In genomic region chr3:136925425-136926190, GRCh38 we compare ENCODE assay signal across 14 cellular contexts. TPM values are rescaled to one million over a fixed set of nuclear protein-coding genes. Genes with fewer than 3 reads are reported as not detected.
A peak's percentile ranks its signal among the peaks of the same experiment; 100 is the strongest.
DNase-seq lines count a peak whose midpoint lies in the region; ATAC-seq, FAIRE-seq and TF ChIP-seq lines count a peak whose summit lies in the region.
"Had no signal": no experiment of that assay in that cellular context is flagged by ENCODE, and none has a peak within 500 bp of the region (broad histone marks: within the 10 kb centered on the region; RNA-seq: fewer than 3 reads in every experiment).

No MANE protein-coding gene starts in this region.

- no peak for TF ChIP-seq CTCF in Loucy (conservative IDR thresholded peaks at IDR 0.05; ENCODE audit: low read length)

- peak overlapping the region; percentile 73 for H3K4me2 ChIP-seq in Loucy (ENCODE audit: low read depth, low read length, poor library complexity, severe bottlenecking)

- H3K4me1 Mint-ChIP-seq in natural killer cell treated with Interleukin-12 subunit alpha and Interleukin-12 subunit beta and Interleukin-15 and Interleukin-18, amount 100 ng/mL, for 72 hours (ENCODE audit: low read depth in 2 of 2) = peaks cover 49 to 54% of the 10 kb centered on the region in 2 donors

- TF ChIP-seq POLR2A in GM12891 (IDR thresholded peaks at IDR 0.05; ENCODE audit: low read depth, low read length) = no peak

- H3K27ac Mint-ChIP-seq in natural killer cell treated with Interleukin-12 subunit alpha and Interleukin-12 subunit beta and Interleukin-15 and Interleukin-18, amount 100 ng/mL, for 72 hours = peak overlapping the region; percentile 34 to 82
- H3K27ac Mint-ChIP-seq: activated naive CD8-positive, alpha-beta T cell treated with anti-CD3 and anti-CD28 coated beads, Interleukin-2, amount 10 ng/mL, durations not matched to agents 7 days and 5 days; T-helper 1 cell treated with Interleukin-12 subunit alpha and Interleukin-12 subunit beta and Interleukin-4 antibody, amounts not matched to agents 30 μg/mL and 1 μg/mL, for 36 hours had no signal

- no peaks in the 10 kb centered on the region for H3K9me3 Mint-ChIP-seq in natural killer cell treated with Interleukin-12 subunit alpha and Interleukin-12 subunit beta and Interleukin-15 and Interleukin-18, amount 100 ng/mL, for 72 hours

- ATAC-seq in GM21619 (IDR thresholded peaks at IDR 0.05; ENCODE audit: unreplicated experiment) = peak; percentile 40
- ATAC-seq in natural killer cell treated with Interleukin-12 subunit alpha and Interleukin-12 subunit beta and Interleukin-15 and Interleukin-18, amount 100 ng/mL, for 72 hours = no peak
- ATAC-seq: HCT116, left colon had no signal

- peak overlapping the region; percentile 53 for H3K9ac ChIP-seq in Loucy (ENCODE audit: low read depth, low read length, poor library complexity, severe bottlenecking)

- H3K9me2 ChIP-seq in Loucy (replicated peaks; ENCODE audit: low read depth, low read length) = no peaks in the 10 kb centered on the region

- DNase-seq in GM12891 (ENCODE audit: insufficient read length, low spot score) (no peak), ecto neural progenitor cell (ENCODE audit: low spot score) (no peak)
- DNase-seq in natural killer cell treated with Interleukin-12 subunit alpha and Interleukin-12 subunit beta and Interleukin-15 and Interleukin-18, amount 100 ng/mL, for 72 hours (ENCODE audit: low spot score) = no peak
- no peak for DNase-seq in stimulated activated CD4-positive, alpha-beta T cell treated with anti-CD3 and anti-CD28 coated beads, Interleukin-2, amount 100 ng/mL, for 24 hours
- no peak for DNase-seq in activated CD4-positive, alpha-beta T cell treated with anti-CD3 and anti-CD28 coated beads, Interleukin-2, amount 50 U/mL, for 1 hour
- DNase-seq: activated CD8-positive, alpha-beta memory T cell treated with anti-CD3 and anti-CD28 coated beads for 24 hours; activated naive CD8-positive, alpha-beta T cell treated with anti-CD3 and anti-CD28 coated beads, Interleukin-2, amount 10 ng/mL, durations not matched to agents 7 days and 5 days; DND-41; left colon; NCI-H1417 treated with DMSO at 0.1 percent for 48 hours had no signal

- H3K4me3 ChIP-seq in Loucy (ENCODE audit: low read length, poor library complexity, severe bottlenecking) = peak overlapping the region; percentile 64

- H3K4me1 ChIP-seq in Loucy (ENCODE audit: insufficient read depth, low read length, poor library complexity, severe bottlenecking) = peaks cover 66% of the 10 kb centered on the region

- H3F3A ChIP-seq in Loucy (ENCODE audit: low read depth) = peaks cover 2% of the 10 kb centered on the region; the same call in 1 of the 2 replicates

- peaks cover 15% of the 10 kb centered on the region for H4K20me1 ChIP-seq in Loucy (ENCODE audit: insufficient read depth, low read length, poor library complexity, severe bottlenecking)

- H3K27me3 ChIP-seq in Loucy (ENCODE audit: insufficient read depth, low read length, poor library complexity, severe bottlenecking) = no peaks in the 10 kb centered on the region

- H3K79me2 ChIP-seq in Loucy (ENCODE audit: insufficient read depth, low read length) = peaks cover 81% of the 10 kb centered on the region

- H3K27me3 Mint-ChIP-seq in natural killer cell treated with Interleukin-12 subunit alpha and Interleukin-12 subunit beta and Interleukin-15 and Interleukin-18, amount 100 ng/mL, for 72 hours = no peaks in the 10 kb centered on the region
- H3K27me3 Mint-ChIP-seq: activated naive CD8-positive, alpha-beta T cell treated with anti-CD3 and anti-CD28 coated beads, Interleukin-2, amount 10 ng/mL, durations not matched to agents 7 days and 5 days had no signal

- no peaks in the 10 kb centered on the region for H3K9me3 ChIP-seq in Loucy (ENCODE audit: insufficient read depth, low read depth, low read length)

- FAIRE-seq in GM12891 (lab: Jason Lieb, UNC) = peak; percentile 92

- peaks cover 27% of the 10 kb centered on the region for H3K36me3 ChIP-seq in Loucy (ENCODE audit: insufficient read depth, low read length)

- H3K36me3 Mint-ChIP-seq in natural killer cell treated with Interleukin-12 subunit alpha and Interleukin-12 subunit beta and Interleukin-15 and Interleukin-18, amount 100 ng/mL, for 72 hours = no peaks in the 10 kb centered on the region

- H2AFZ ChIP-seq in Loucy (ENCODE audit: low read length) = no peak overlapping the region

- H3K4me3 Mint-ChIP-seq in natural killer cell treated with Interleukin-12 subunit alpha and Interleukin-12 subunit beta and Interleukin-15 and Interleukin-18, amount 100 ng/mL, for 72 hours = peak overlapping the region; percentile 21
- H3K4me3 Mint-ChIP-seq: activated naive CD8-positive, alpha-beta T cell treated with anti-CD3 and anti-CD28 coated beads, Interleukin-2, amount 10 ng/mL, durations not matched to agents 7 days and 5 days; T-helper 1 cell treated with Interleukin-12 subunit alpha and Interleukin-12 subunit beta and Interleukin-4 antibody, amounts not matched to agents 30 μg/mL and 1 μg/mL, for 36 hours had no signal

TF ChIP-seq in GM12891, 5 proteins besides CTCF, POLR2A, EP300 and RAD21:
- no peak for TF ChIP-seq TAF1 (IDR thresholded peaks at IDR 0.05; ENCODE audit: low read depth, low read length)
- TF ChIP-seq POU2F2 (IDR thresholded peaks at IDR 0.05; ENCODE audit: low read depth, low read length) = no peak
- no peak for TF ChIP-seq SPI1 (IDR thresholded peaks at IDR 0.05; ENCODE audit: low read depth, low read length)
- TF ChIP-seq POLR2AphosphoS5 (IDR thresholded peaks at IDR 0.05; ENCODE audit: low read depth, low read length) = no peak
- TF ChIP-seq PAX5 (IDR thresholded peaks at IDR 0.05; ENCODE audit: insufficient read depth, low read length, severe bottlenecking) = no peak
TF ChIP-seq in GM12891: peak in this region for 0.

RNA-seq across cellular contexts. Expression of gene IL20RB, which starts 32.2 kb away (rescaled TPM):
- 0.13 TPM for polyA plus RNA-seq in GM12891 (2012; ENCODE audit: low read depth, missing spikeins)
- total RNA-seq in natural killer cell treated with Interleukin-12 subunit alpha and Interleukin-12 subunit beta and Interleukin-15 and Interleukin-18, amount 100 ng/mL, for 72 hours = 1 to 10 TPM; 3.4 to 8.7 TPM
